In genomic region chr7:139035588-139036353, GRCh38 we compare ENCODE assay signal across 8 cellular contexts. TPM values are rescaled to one million over a fixed set of nuclear protein-coding genes. Genes with fewer than 3 reads are reported as not detected.
DNase-seq lines count a peak whose midpoint lies in the region; ATAC-seq, FAIRE-seq and TF ChIP-seq lines count a peak whose summit lies in the region.

ZC3HAV1L (minus strand) TSS chr7:139036042; CDS start chr7:139036017, 25 bp downstream.

- H3K27ac ChIP-seq in HCT116 (ENCODE audit: low read depth, low read length) (peak within 1 kb of the TSS; percentile 94), MM.1S (ENCODE audit: low read length) (no peak within 1 kb of the TSS), spleen (peak within 1 kb of the TSS; percentile 63 to 85 (median 81))

- TF ChIP-seq RAD21 in HCT116 (IDR thresholded peaks at IDR 0.05; ENCODE audit: low read depth): no peak

- peak; percentile 94 for ATAC-seq in HCT116

- peaks cover 5 to 28% of the 10 kb centered on the region in 2 experiments; a peak in 2 of 4 replicates for H3K36me3 ChIP-seq in HCT116 (ENCODE audit: control insufficient read depth in 1 of 2, insufficient read depth in 2 of 2, low read length in 2 of 2)
- no peaks in the 10 kb centered on the region for H3K36me3 ChIP-seq in MM.1S (replicated peaks; ENCODE audit: insufficient read depth, low read length)
- H3K36me3 ChIP-seq in spleen: peaks cover 0 to 13% (median 0%) of the 10 kb centered on the region in 6 donors

- DNase-seq in GM12891 (ENCODE audit: insufficient read length, low spot score): peak; percentile 79
- DNase-seq in HCT116 (ENCODE audit: low read depth, low spot score): peak; percentile 27
- no peak for DNase-seq in MM.1S
- peak; percentile 3 for DNase-seq in brain pericyte (ENCODE audit: low read depth, low spot score)
- DNase-seq in spleen: peak; percentile 86
- no peak for DNase-seq in NCI-H2107 treated with DMSO at 0.1 percent for 48 hours (lab: John Stamatoyannopoulos, UW; ENCODE audit: unreplicated experiment)

- H3K79me2 ChIP-seq in HCT116 (ENCODE audit: insufficient read depth, low read length) (peaks cover 40% of the 10 kb centered on the region), MM.1S (ENCODE audit: low read length) (no peaks in the 10 kb centered on the region)

- 1 to 5% (median 2%) methylated on average over 20 to 81 of the region's 81 CpGs for WGBS in spleen, 5 donors

- POLR2A ChIA-PET in HCT116 (lab: Charles Lee): no interaction called here

- H3K9me2 ChIP-seq in HCT116 (ENCODE audit: insufficient read depth): no peaks in the 10 kb centered on the region
- H3K9me2 ChIP-seq in MM.1S (replicated peaks; ENCODE audit: insufficient read depth, low read length): no peaks in the 10 kb centered on the region

- no peak within 1 kb of the TSS for H2AFZ ChIP-seq in HCT116 (ENCODE audit: low read depth, low read length, poor library complexity, severe bottlenecking)
- H2AFZ ChIP-seq in MM.1S (ENCODE audit: low read length): peak within 1 kb of the TSS; percentile 78

- H3K9ac ChIP-seq in HCT116 (ENCODE audit: low read length) (peak within 1 kb of the TSS; percentile 96), MM.1S (ENCODE audit: low read length) (no peak within 1 kb of the TSS; the same call in 1 of the 2 replicates)

- no peaks in the 10 kb centered on the region for H3K27me3 ChIP-seq in HCT116 (ENCODE audit: insufficient read depth, low read length)
- no peaks in the 10 kb centered on the region for H3K27me3 ChIP-seq in MM.1S (replicated peaks; ENCODE audit: insufficient read depth, low read length)
- peaks cover 0 to 15% (median 0%) of the 10 kb centered on the region in 7 donors for H3K27me3 ChIP-seq in spleen (replicated peaks in 1 of 7)

- peaks cover 13 to 23% of the 10 kb centered on the region in 2 experiments for H3K4me1 ChIP-seq in HCT116 (ENCODE audit: control insufficient read depth in 1 of 2, insufficient read depth in 2 of 2, low read length in 2 of 2)
- H3K4me1 ChIP-seq in MM.1S (ENCODE audit: low read length): no peaks in the 10 kb centered on the region
- peaks cover 0 to 35% (median 23%) of the 10 kb centered on the region in 6 donors for H3K4me1 ChIP-seq in spleen

- H3K4me2 ChIP-seq in HCT116 (ENCODE audit: low read length): peak within 1 kb of the TSS; percentile 98
- H3K4me2 ChIP-seq in MM.1S (ENCODE audit: low read depth, low read length): peak within 1 kb of the TSS; percentile 89

- BruUV-seq in HCT116 (replicated peaks; lab: Mats Ljungman, UMichigan): no TSS peak

- TF ChIP-seq CTCF in HCT116 (IDR thresholded peaks at IDR 0.05 in 2 of 3, conservative IDR thresholded peaks at IDR 0.05 in 1 of 3; ENCODE audit: borderline replicate concordance in 1 of 3, insufficient read depth in 1 of 3, low read depth in 2 of 3, low read length in 2 of 3): no peak
- no peak for TF ChIP-seq CTCF in MM.1S (IDR thresholded peaks at IDR 0.05; ENCODE audit: low read length)
- no peak for TF ChIP-seq CTCF in spleen (IDR thresholded peaks at IDR 0.05 in 8 of 11, conservative IDR thresholded peaks at IDR 0.05 in 3 of 11)

- H3K9me3 ChIP-seq in HCT116 (ENCODE audit: control insufficient read depth in 1 of 2, insufficient read depth in 1 of 2, low read depth in 1 of 2, low read length in 2 of 2): no peaks in the 10 kb centered on the region
- H3K9me3 ChIP-seq in MM.1S (replicated peaks; ENCODE audit: insufficient read depth, low read length): no peaks in the 10 kb centered on the region
- no peaks in the 10 kb centered on the region for H3K9me3 ChIP-seq in iPS-18c (ENCODE audit: control insufficient read depth, insufficient read depth, low read length)
- H3K9me3 ChIP-seq in spleen: no peaks in the 10 kb centered on the region

- H4K20me1 ChIP-seq in HCT116 (ENCODE audit: insufficient read depth) (no peaks in the 10 kb centered on the region), MM.1S (ENCODE audit: insufficient read depth, low read length) (no peaks in the 10 kb centered on the region)

- peak within 1 kb of the TSS; percentile 69 to 90 for H3K4me3 ChIP-seq in HCT116 (replicated peaks in 1 of 2; ENCODE audit: low read depth in 1 of 2, low read length in 2 of 2)
- H3K4me3 ChIP-seq in MM.1S (ENCODE audit: low read length): peak within 1 kb of the TSS; percentile 53
- H3K4me3 ChIP-seq in iPS-18c (ENCODE audit: insufficient read depth, low read depth, low read length): peak within 1 kb of the TSS; percentile 62
- peak within 1 kb of the TSS; percentile 78 to 95 (median 86) for H3K4me3 ChIP-seq in spleen

- FAIRE-seq in GM12891 (lab: Jason Lieb, UNC): peak; percentile 74

- RAD21 ChIA-PET in HCT116 (lab: Charles Lee; ENCODE audit: low non-redundant PET in 1 of 2, low total read pairs in 2 of 2, uncharacterized antibody in 2 of 2, unreplicated experiment in 2 of 2): no interaction called here

- TF ChIP-seq POLR2A in GM12891 (IDR thresholded peaks at IDR 0.05; ENCODE audit: low read depth, low read length): peak; percentile 70
- TF ChIP-seq POLR2A in HCT116 (IDR thresholded peaks at IDR 0.05; ENCODE audit: borderline replicate concordance, extremely low read depth, insufficient read depth, insufficient read length): peak; percentile 91
- no peak for TF ChIP-seq POLR2A in spleen (IDR thresholded peaks at IDR 0.05)

- CTCF ChIA-PET in HCT116 (lab: Charles Lee): interaction anchor here (1.3 kb wide), 1 partner anchor 39 kb away, joined by 4 read pairs; no protein-coding TSS in a partner anchor

- intact Hi-C loops in HCT116 (cut with micrococcal nuclease): no loop called here
- intact Hi-C loops in T-helper 2 cell treated with Interferon-gamma antibody and Interleukin-4, amounts not matched to agents 100 ng/mL and 5 ng/mL, for 36 hours (cut with micrococcal nuclease): loop anchor here (1.0 to 5.0 kb wide), 2 partner anchors 9 to 307 kb away; partner anchors contain the start of gene FMC1
- intact Hi-C loops in spleen (cut with DNase I; ENCODE audit: low total_unique reads): no loop called here

- H3F3A ChIP-seq in MM.1S (ENCODE audit: insufficient read depth, low read length): no peaks in the 10 kb centered on the region

TF ChIP-seq in GM12891, 5 proteins besides CTCF, POLR2A, EP300 and RAD21:
- TF ChIP-seq POU2F2 (IDR thresholded peaks at IDR 0.05; ENCODE audit: low read depth, low read length) (peak; percentile 6; the same call in 1 of the 2 replicates), PAX5 (IDR thresholded peaks at IDR 0.05; ENCODE audit: insufficient read depth, low read length, severe bottlenecking) (no peak)

TF ChIP-seq in HCT116, 20 proteins besides CTCF, POLR2A, EP300 and RAD21 (continues in another document):
- TF ChIP-seq EZH2phosphoT487 (IDR thresholded peaks at IDR 0.05; ENCODE audit: borderline replicate concordance): no peak
- TF ChIP-seq YY1 (IDR thresholded peaks at IDR 0.05; ENCODE audit: extremely low read depth, insufficient replicate concordance, low read depth, low read length): peak; percentile 85
- TF ChIP-seq EGR1 (IDR thresholded peaks at IDR 0.05; ENCODE audit: low read depth): peak; percentile 11; the same call in 1 of the 2 replicates
- TF ChIP-seq, protein P1, sequence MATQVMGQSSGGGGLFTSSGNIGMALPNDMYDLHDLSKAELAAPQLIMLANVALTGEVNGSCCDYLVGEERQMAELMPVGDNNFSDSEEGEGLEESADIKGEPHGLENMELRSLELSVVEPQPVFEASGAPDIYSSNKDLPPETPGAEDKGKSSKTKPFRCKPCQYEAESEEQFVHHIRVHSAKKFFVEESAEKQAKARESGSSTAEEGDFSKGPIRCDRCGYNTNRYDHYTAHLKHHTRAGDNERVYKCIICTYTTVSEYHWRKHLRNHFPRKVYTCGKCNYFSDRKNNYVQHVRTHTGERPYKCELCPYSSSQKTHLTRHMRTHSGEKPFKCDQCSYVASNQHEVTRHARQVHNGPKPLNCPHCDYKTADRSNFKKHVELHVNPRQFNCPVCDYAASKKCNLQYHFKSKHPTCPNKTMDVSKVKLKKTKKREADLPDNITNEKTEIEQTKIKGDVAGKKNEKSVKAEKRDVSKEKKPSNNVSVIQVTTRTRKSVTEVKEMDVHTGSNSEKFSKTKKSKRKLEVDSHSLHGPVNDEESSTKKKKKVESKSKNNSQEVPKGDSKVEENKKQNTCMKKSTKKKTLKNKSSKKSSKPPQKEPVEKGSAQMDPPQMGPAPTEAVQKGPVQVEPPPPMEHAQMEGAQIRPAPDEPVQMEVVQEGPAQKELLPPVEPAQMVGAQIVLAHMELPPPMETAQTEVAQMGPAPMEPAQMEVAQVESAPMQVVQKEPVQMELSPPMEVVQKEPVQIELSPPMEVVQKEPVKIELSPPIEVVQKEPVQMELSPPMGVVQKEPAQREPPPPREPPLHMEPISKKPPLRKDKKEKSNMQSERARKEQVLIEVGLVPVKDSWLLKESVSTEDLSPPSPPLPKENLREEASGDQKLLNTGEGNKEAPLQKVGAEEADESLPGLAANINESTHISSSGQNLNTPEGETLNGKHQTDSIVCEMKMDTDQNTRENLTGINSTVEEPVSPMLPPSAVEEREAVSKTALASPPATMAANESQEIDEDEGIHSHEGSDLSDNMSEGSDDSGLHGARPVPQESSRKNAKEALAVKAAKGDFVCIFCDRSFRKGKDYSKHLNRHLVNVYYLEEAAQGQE (IDR thresholded peaks at IDR 0.05; ENCODE audit: low read depth): no peak
- TF ChIP-seq FOSL1 (IDR thresholded peaks at IDR 0.05; ENCODE audit: low read depth): no peak
- no peak for TF ChIP-seq ATF3 (IDR thresholded peaks at IDR 0.05)
- peak; percentile 93 for TF ChIP-seq POLR2AphosphoS5 (IDR thresholded peaks at IDR 0.05; ENCODE audit: low read depth, low read length)

RNA-seq across cellular contexts. Expression of gene ZC3HAV1L, which starts in this region (rescaled TPM):
- 3.1 TPM for polyA plus RNA-seq in GM12891 (2012; ENCODE audit: low read depth, missing spikeins)
- 11.8 TPM for total RNA-seq in HCT116 (2021; ENCODE audit: unreplicated experiment)
- polyA plus RNA-seq in HCT116 (2012): 3.9 and 4.7 TPM in 2 replicates
- total RNA-seq in T-helper 2 cell treated with Interferon-gamma antibody and Interleukin-4, amounts not matched to agents 100 ng/mL and 5 ng/mL, for 36 hours: 19.7 TPM in 2 replicates
- 10 to 100 TPM; 11.1 to 27.7 (median 12.9) TPM for total RNA-seq in spleen
- polyA plus RNA-seq in spleen: under 1 TPM; 0.08 to 0.93 (median 0.15) TPM

Comparison
In these comparisons a context has a peak if more than half of its experiments do, and no peak if none do; other contexts are left out.
1. DNase-seq: peak in GM12891 (single experiment), HCT116 (single experiment), brain pericyte (single experiment) and spleen (single experiment); none in MM.1S (single experiment) and NCI-H2107 treated with DMSO at 0.1 percent for 48 hours (single experiment).
2. POLR2A ChIP-seq: peak in GM12891 (single experiment) and HCT116 (single experiment); none in spleen (0 of 3).
3. Peak in every context shown above with its lines, with median percentiles within 50 percentile points of each other: H3K4me3 ChIP-seq.